11 cellular contexts compared by ENCODE assay signal in genomic region chr6:108652375-108652774, GRCh38.
DNase-seq lines count a peak whose midpoint lies in the region; ATAC-seq and TF ChIP-seq lines count a peak whose summit lies in the region.
"Had no signal": no experiment of that assay in that cellular context is flagged by ENCODE, and none has a peak within 500 bp of the region (broad histone marks: within the 10 kb centered on the region; RNA-seq: fewer than 3 reads in every experiment).

No MANE protein-coding gene starts in this region.

- no peak overlapping the region for H2AFZ ChIP-seq in osteoblast (ENCODE audit: low read length)

- H3K27ac Mint-ChIP-seq in T-helper 17 cell = no peak overlapping the region

- peaks cover 31% of the 10 kb centered on the region for H3K4me1 Mint-ChIP-seq in T-helper 17 cell

- DNase-seq in T-helper 17 cell (no peak), epithelial cell of prostate (ENCODE audit: low read depth, low spot score) (no peak), osteoblast (ENCODE audit: insufficient read length, low spot score, missing footprints) (no peak), transverse colon (no peak), germinal center (ENCODE audit: low spot score) (no peak), NCI-H2227 treated with DMSO at 0.1 percent for 48 hours (lab: John Stamatoyannopoulos, UW) (no peak)
- DNase-seq: activated CD4-positive, alpha-beta T cell treated with anti-CD3 and anti-CD28 coated beads for 48 hours; Caco-2; stimulated activated CD4-positive, alpha-beta T cell treated with anti-CD3 and anti-CD28 coated beads, Interleukin-4, amount 100 ng/mL, for 4 hours; stimulated activated naive CD4-positive, alpha-beta T cell had no signal

- no peak for TF ChIP-seq EP300 in transverse colon (IDR thresholded peaks at IDR 0.05; ENCODE audit: low read depth)

- H3K27me3 Mint-ChIP-seq in T-helper 17 cell = no peaks in the 10 kb centered on the region

- peak overlapping the region; percentile 72 for H3K27ac ChIP-seq in epithelial cell of prostate
- H3K27ac ChIP-seq in osteoblast (ENCODE audit: low read depth, low read length) = peak overlapping the region; percentile 96
- H3K27ac ChIP-seq in transverse colon = peak overlapping the region; percentile 70 to 87 (median 82)

- H4K20me1 ChIP-seq in osteoblast (ENCODE audit: insufficient read depth, low read length) = peaks cover 22% of the 10 kb centered on the region

- no peak for TF ChIP-seq POLR2A in transverse colon (IDR thresholded peaks at IDR 0.05)

- H3K4me3 Mint-ChIP-seq in T-helper 17 cell = peak overlapping the region; percentile 15

- H3K9me3 ChIP-seq in T-helper 17 cell (ENCODE audit: control insufficient read depth, low read length, poor library complexity, severe bottlenecking) (no peaks in the 10 kb centered on the region), osteoblast (ENCODE audit: low read depth, low read length) (no peaks in the 10 kb centered on the region), transverse colon (no peaks in the 10 kb centered on the region)
- H3K9me3 ChIP-seq: Caco-2 had no signal

- H3K79me2 ChIP-seq in osteoblast (ENCODE audit: insufficient read depth, low read length) = peaks cover 78% of the 10 kb centered on the region

- peak overlapping the region; percentile 61 for H3K4me2 ChIP-seq in osteoblast (ENCODE audit: insufficient read depth, low read length)

- H3K36me3 ChIP-seq in osteoblast (ENCODE audit: insufficient read depth, low read length) = no peaks in the 10 kb centered on the region
- H3K36me3 ChIP-seq in transverse colon = no peaks in the 10 kb centered on the region

- in situ Hi-C loops in transverse colon (cut with MboI; ENCODE audit: low pct_ligation_motif_present in 1 of 4, low pct_unique_long_range_greater_than_20kb in 1 of 4, low sequenced_read_pairs in 3 of 4) = loop anchor here in 1 of 4 donors (25.0 kb wide), 1 partner anchor 90 kb away; the partner anchor contains the start of gene FOXO3

- H3K36me3 Mint-ChIP-seq in T-helper 17 cell (ENCODE audit: low read depth) = no peaks in the 10 kb centered on the region

- H3K4me3 ChIP-seq in osteoblast (ENCODE audit: insufficient read depth, low read length) = no peak overlapping the region
- H3K4me3 ChIP-seq in transverse colon = no peak overlapping the region

- no peaks in the 10 kb centered on the region for H3K27me3 ChIP-seq in osteoblast (ENCODE audit: insufficient read depth, low read length)
- H3K27me3 ChIP-seq in transverse colon = no peaks in the 10 kb centered on the region

- ATAC-seq in T-helper 17 cell = no peak
- no peak for ATAC-seq in HG03196 (IDR thresholded peaks at IDR 0.05; ENCODE audit: unreplicated experiment)

- peaks cover 80% of the 10 kb centered on the region for H3K4me1 ChIP-seq in osteoblast (ENCODE audit: insufficient read depth, low read length)
- H3K4me1 ChIP-seq in transverse colon = peaks cover 51 to 81% (median 64%) of the 10 kb centered on the region in 4 donors
- H3K4me1 ChIP-seq: Caco-2 had no signal

- intact Hi-C loops in transverse colon (cut with DNase I; ENCODE audit: low total_unique reads) = loop anchor here (10.0 kb wide), 1 partner anchor 58 kb away; no protein-coding TSS in a partner anchor

- TF ChIP-seq CTCF in osteoblast (IDR thresholded peaks at IDR 0.05; ENCODE audit: extremely low read depth, low read depth, low read length) (no peak), transverse colon (IDR thresholded peaks at IDR 0.05) (no peak)
